11 cellular contexts compared by ENCODE assay signal in genomic region chr10:18583575-18584270, GRCh38.
DNase-seq lines count a peak whose midpoint lies in the region; ATAC-seq, FAIRE-seq and TF ChIP-seq lines count a peak whose summit lies in the region.
"Had no signal": no experiment of that assay in that cellular context is flagged by ENCODE, and none has a peak within 500 bp of the region (broad histone marks: within the 10 kb centered on the region; RNA-seq: fewer than 3 reads in every experiment).

No MANE protein-coding gene starts in this region.

- no peaks in the 10 kb centered on the region for H4K20me1 ChIP-seq in PC-9 (ENCODE audit: insufficient read depth)

- no peaks in the 10 kb centered on the region for H3K79me2 ChIP-seq in PC-9 (ENCODE audit: low read depth)

- peaks cover 94% of the 10 kb centered on the region for H3K36me3 Mint-ChIP-seq in CD4-positive, alpha-beta T cell (ENCODE audit: low read depth)

- CTCF ChIA-PET in CD4-positive, alpha-beta T cell (lab: Charles Lee), result interaction anchor here (0.6 kb wide), 1 partner anchor 1770 kb away, joined by 3 read pairs; no protein-coding TSS in a partner anchor
- CTCF ChIA-PET in PC-9 (lab: Charles Lee), result no interaction called here

- H3K4me3 ChIP-seq in PC-9 (no peak overlapping the region), fibroblast of the aortic adventitia (ENCODE audit: low read depth, low read length) (no peak overlapping the region)
- H3K4me3 ChIP-seq: coronary artery had no signal

- H3K9me2 ChIP-seq in PC-9 (ENCODE audit: insufficient read depth), result no peaks in the 10 kb centered on the region

- POLR2A ChIA-PET in CD4-positive, alpha-beta T cell (lab: Charles Lee), result interaction anchor here (0.7 kb wide), 2 partner anchors 67 to 200 kb away, joined by 3 read pairs; partner anchors contain the start of gene NSUN6
- POLR2A ChIA-PET in PC-9 (lab: Charles Lee; ENCODE audit: unreplicated experiment), result no interaction called here

- H3K4me1 ChIP-seq in PC-9 (replicated peaks; ENCODE audit: insufficient read depth), result no peaks in the 10 kb centered on the region

- no peaks in the 10 kb centered on the region for H3K27me3 ChIP-seq in CD4-positive, alpha-beta T cell (ENCODE audit: control insufficient read depth, insufficient read depth, low read length)
- no peaks in the 10 kb centered on the region for H3K27me3 ChIP-seq in PC-9 (ENCODE audit: insufficient read depth, low read depth)

- TF ChIP-seq CTCF in CD4-positive, alpha-beta T cell (IDR thresholded peaks at IDR 0.05), result peak; percentile 29
- TF ChIP-seq CTCF in PC-9 (conservative IDR thresholded peaks at IDR 0.05), result peak; percentile 45
- peak; percentile 22 for TF ChIP-seq CTCF in fibroblast of the aortic adventitia (IDR thresholded peaks at IDR 0.05; ENCODE audit: insufficient read depth, low read length)

- DNase-seq in CD4-positive, alpha-beta T cell, result no peak
- no peak for DNase-seq in GM19239 (ENCODE audit: insufficient read length, low spot score)
- DNase-seq in PC-9, result no peak
- peak; percentile 22 for DNase-seq in fibroblast of the aortic adventitia (ENCODE audit: low read depth)
- DNase-seq in NCI-H1436 (lab: John Stamatoyannopoulos, UW), result no peak
- DNase-seq in islet precursor cell, result no peak
- DNase-seq: activated T-cell treated with anti-CD3 and anti-CD28 coated beads, Interleukin-2, amount 50 U/mL, for 1 hour; NCI-H2107 had no signal

- H3K36me3 ChIP-seq in PC-9 (ENCODE audit: low read depth), result no peaks in the 10 kb centered on the region

- no peak overlapping the region for H3K27ac ChIP-seq in CD4-positive, alpha-beta T cell (ENCODE audit: low read depth, low read length)
- H3K27ac ChIP-seq in PC-9, result no peak overlapping the region
- H3K27ac ChIP-seq: coronary artery had no signal

- no peaks in the 10 kb centered on the region for H3K9me3 ChIP-seq in CD4-positive, alpha-beta T cell (ENCODE audit: control insufficient read depth, low read length)
- no peaks in the 10 kb centered on the region for H3K9me3 ChIP-seq in PC-9 (ENCODE audit: insufficient read depth, low read depth)

- no TSS peak for BruUV-seq in PC-9 (replicated peaks; lab: Mats Ljungman, UMichigan)

- peak; percentile 53 for FAIRE-seq in GM19239 (lab: Jason Lieb, UNC)

- no peaks in the 10 kb centered on the region for H3F3A ChIP-seq in PC-9 (ENCODE audit: insufficient read depth, low read depth)

- no peak for ATAC-seq in CD4-positive, alpha-beta T cell (ENCODE audit: poor library complexity)
- ATAC-seq in GM19035 (IDR thresholded peaks at IDR 0.05; ENCODE audit: unreplicated experiment), result no peak
- ATAC-seq in HG02981 (IDR thresholded peaks at IDR 0.05; ENCODE audit: unreplicated experiment), result no peak

- H3K4me3 Mint-ChIP-seq in CD4-positive, alpha-beta T cell, result no peak overlapping the region

- peaks cover 22% of the 10 kb centered on the region for H3K4me1 Mint-ChIP-seq in CD4-positive, alpha-beta T cell (ENCODE audit: low read depth)

- H3K9me3 Mint-ChIP-seq in CD4-positive, alpha-beta T cell, result peaks cover 2% of the 10 kb centered on the region

- H3K27me3 Mint-ChIP-seq in CD4-positive, alpha-beta T cell, result no peaks in the 10 kb centered on the region

- no peak overlapping the region for H3K4me2 ChIP-seq in PC-9

- no peak overlapping the region for H3K27ac Mint-ChIP-seq in CD4-positive, alpha-beta T cell

- H2AFZ ChIP-seq in PC-9, result no peak overlapping the region

- intact Hi-C loops in CD4-positive, alpha-beta T cell (cut with DNase I, micrococcal nuclease), result loop anchor here in 1 of 2 experiments (5.0 kb wide), 1 partner anchor 74 kb away; the partner anchor contains the start of gene ARL5B
- intact Hi-C loops in PC-9 (cut with micrococcal nuclease; ENCODE audit: unreplicated experiment), result no loop called here
